Comparison of ENCODE assay signal across 27 cellular contexts in the genomic region with DNA sequence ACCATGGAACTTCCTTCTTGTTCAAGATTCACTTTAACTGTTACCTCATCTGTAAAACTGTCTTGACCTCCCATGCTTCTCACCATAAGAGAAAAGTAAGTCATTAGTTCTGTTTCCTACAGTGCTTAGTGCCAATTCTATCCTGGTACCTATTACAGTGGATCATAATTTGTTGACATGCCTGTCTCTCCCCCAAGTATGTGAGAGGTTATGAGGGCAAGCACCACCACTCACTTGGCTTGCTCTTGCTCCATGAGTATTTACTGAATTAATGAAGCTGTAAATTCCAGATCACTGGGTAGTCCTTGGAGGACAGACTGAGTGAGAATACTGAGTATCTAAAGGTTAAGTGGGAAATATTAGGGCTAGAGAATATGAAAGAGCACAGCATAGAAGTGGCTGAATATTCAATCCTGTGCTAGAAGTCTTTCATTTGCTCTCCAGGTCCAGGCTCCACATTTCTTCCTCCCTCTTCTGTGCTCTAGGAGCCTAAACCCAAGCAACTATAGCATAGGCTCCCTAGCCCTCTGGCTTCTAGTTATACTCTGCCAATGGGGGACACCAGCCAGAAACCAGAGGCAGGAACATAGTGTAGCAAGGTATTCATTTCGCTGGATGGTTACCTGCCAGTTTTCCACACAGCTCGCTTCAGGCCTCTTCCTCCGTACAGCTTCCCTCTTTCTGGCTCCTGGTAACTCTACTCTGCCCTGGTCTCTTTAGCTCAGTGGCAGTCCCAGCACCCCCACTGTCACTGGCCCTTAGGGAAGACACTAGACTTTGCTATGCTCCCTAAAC.
DNase-seq lines count a peak whose midpoint lies in the region; FAIRE-seq and TF ChIP-seq lines count a peak whose summit lies in the region.
"Had no signal": no experiment of that assay in that cellular context is flagged by ENCODE, and none has a peak within 500 bp of the region (broad histone marks: within the 10 kb centered on the region; RNA-seq: fewer than 3 reads in every experiment).

No MANE protein-coding gene starts in this region.

- H3K9me3 ChIP-seq in ascending aorta, result no peaks in the 10 kb centered on the region
- no peaks in the 10 kb centered on the region for H3K9me3 ChIP-seq in keratinocyte (ENCODE audit: control insufficient read depth, low read depth, low read length)
- H3K9me3 ChIP-seq: lower lobe of right lung, thyroid gland had no signal

- H3K36me3 ChIP-seq in ascending aorta (no peaks in the 10 kb centered on the region), keratinocyte (ENCODE audit: control insufficient read depth in 2 of 2, extremely low read depth in 1 of 2, insufficient read depth in 2 of 2, low read length in 2 of 2) (no peaks in the 10 kb centered on the region)
- H3K36me3 ChIP-seq: lower lobe of right lung, thyroid gland had no signal

- no peak for FAIRE-seq in keratinocyte (lab: Jason Lieb, UNC)
- FAIRE-seq: GM12878 had no signal

- H3K4me2 ChIP-seq in keratinocyte (ENCODE audit: control insufficient read depth, extremely low read depth, insufficient read depth, low read depth, low read length), result no peak overlapping the region

- no peak overlapping the region for H3K9ac ChIP-seq in keratinocyte (ENCODE audit: control insufficient read depth, extremely low read depth, insufficient read depth, low read length)

- DNase-seq in ascending aorta (ENCODE audit: low spot score in 2 of 2) (no peak), keratinocyte (ENCODE audit: low read depth, low spot score) (no peak), renal cortical epithelial cell (ENCODE audit: low read depth) (peak; percentile 63), T-helper 2 cell (no peak), substantia nigra (lab: John Stamatoyannopoulos, UW) (no peak), NCI-H187 treated with DMSO at 0.1 percent for 48 hours (lab: John Stamatoyannopoulos, UW) (no peak), occipital lobe (lab: John Stamatoyannopoulos, UW) (no peak)
- DNase-seq: activated CD4-positive, alpha-beta memory T cell treated with anti-CD3 and anti-CD28 coated beads, Interleukin-2, amount 10 ng/mL, durations not matched to agents 7 days and 5 days; activated CD4-positive, alpha-beta T cell treated with anti-CD3 and anti-CD28 coated beads for 1 hour; activated CD8-positive, alpha-beta memory T cell treated with anti-CD3 and anti-CD28 coated beads, Interleukin-2, amount 50 U/mL, for 4 hours; C1 segment of cervical spinal cord; central memory CD4-positive, alpha-beta T cell; dermis blood vessel endothelial cell; DMS153; endodermal cell; head of caudate nucleus; lower lobe of right lung; naive thymus-derived CD8-positive, alpha-beta T cell; NCI-H146; NCI-H446; NCI-H748 treated with DMSO at 0.1 percent for 48 hours; retina; SHP77 treated with DMSO at 0.1 percent for 48 hours; stimulated activated CD4-positive, alpha-beta T cell treated with anti-CD3 and anti-CD28 coated beads, Interleukin-1b, Interleukin-23, amount 100 ng/mL, for 48 hours; stimulated activated naive CD8-positive, alpha-beta T cell treated with anti-CD3 and anti-CD28 coated beads, Interleukin-15, Interleukin-2, amounts not matched to agents 100 U/mL and 50 U/mL, for 24 hours; thyroid gland had no signal

- dilution Hi-C loops in keratinocyte (cut with MboI; ENCODE audit: extremely low pct_ligation_motif_present, low sequenced_read_pairs), result no loop called here

- no peak overlapping the region for H3K4me3 ChIP-seq in ascending aorta
- H3K4me3 ChIP-seq in keratinocyte (ENCODE audit: control insufficient read depth in 2 of 3, extremely low read depth in 1 of 3, insufficient read depth in 2 of 3, low read depth in 1 of 3, low read length in 3 of 3), result no peak overlapping the region
- H3K4me3 ChIP-seq: GM12878, lower lobe of right lung, thyroid gland had no signal

- H3K9me1 ChIP-seq in keratinocyte (ENCODE audit: control insufficient read depth, extremely low read depth, insufficient read depth, low read length), result no peaks in the 10 kb centered on the region

- no peaks in the 10 kb centered on the region for H3K27me3 ChIP-seq in ascending aorta
- no peaks in the 10 kb centered on the region for H3K27me3 ChIP-seq in keratinocyte (ENCODE audit: control insufficient read depth, extremely low read depth, insufficient read depth, low read length)
- H3K27me3 ChIP-seq: thyroid gland had no signal

- H2AFZ ChIP-seq in keratinocyte (ENCODE audit: control insufficient read depth, low read length), result peak overlapping the region; percentile 5

- no peaks in the 10 kb centered on the region for H3K79me2 ChIP-seq in keratinocyte (ENCODE audit: control insufficient read depth, insufficient read depth, low read length)

- no peaks in the 10 kb centered on the region for H4K20me1 ChIP-seq in keratinocyte (ENCODE audit: control insufficient read depth, extremely low read depth, insufficient read depth, low read length)

- intact Hi-C loops in ascending aorta (cut with DNase I), result loop anchor here (1.0 to 10.0 kb wide), 2 partner anchors 79 to 635 kb away; a partner anchor contains a TSS

- H3K4me1 ChIP-seq in ascending aorta, result peaks cover 13 to 46% of the 10 kb centered on the region in 2 donors
- H3K4me1 ChIP-seq in keratinocyte (ENCODE audit: control insufficient read depth, extremely low read depth, insufficient read depth, low read length), result peaks cover 6% of the 10 kb centered on the region
- H3K4me1 ChIP-seq: lower lobe of right lung had no signal

- H3K27ac ChIP-seq in ascending aorta (peak overlapping the region; percentile 94 to 96), keratinocyte (ENCODE audit: control insufficient read depth, insufficient read depth, low read length) (no peak overlapping the region), substantia nigra (ENCODE audit: low read depth, low read length, poor library complexity, severe bottlenecking) (no peak overlapping the region)
- H3K27ac ChIP-seq: lower lobe of right lung, thyroid gland had no signal

- TF ChIP-seq CTCF in ascending aorta (IDR thresholded peaks at IDR 0.05), result no peak
- no peak for TF ChIP-seq CTCF in keratinocyte (optimal IDR thresholded peaks at IDR 0.05 in 1 of 3, IDR thresholded peaks at IDR 0.05 in 1 of 3, conservative IDR thresholded peaks at IDR 0.05 in 1 of 3; ENCODE audit: extremely low read depth in 1 of 3, insufficient read depth in 2 of 3, low read length in 3 of 3)

Comparison
In these comparisons a context has a peak if more than half of its experiments do, and no peak if none do; other contexts are left out.
1. H3K27ac ChIP-seq: peak in ascending aorta (2 of 2); none in keratinocyte (single experiment) and substantia nigra (single experiment).